Comparison of ENCODE assay signal across 18 cellular contexts in the genomic region with DNA sequence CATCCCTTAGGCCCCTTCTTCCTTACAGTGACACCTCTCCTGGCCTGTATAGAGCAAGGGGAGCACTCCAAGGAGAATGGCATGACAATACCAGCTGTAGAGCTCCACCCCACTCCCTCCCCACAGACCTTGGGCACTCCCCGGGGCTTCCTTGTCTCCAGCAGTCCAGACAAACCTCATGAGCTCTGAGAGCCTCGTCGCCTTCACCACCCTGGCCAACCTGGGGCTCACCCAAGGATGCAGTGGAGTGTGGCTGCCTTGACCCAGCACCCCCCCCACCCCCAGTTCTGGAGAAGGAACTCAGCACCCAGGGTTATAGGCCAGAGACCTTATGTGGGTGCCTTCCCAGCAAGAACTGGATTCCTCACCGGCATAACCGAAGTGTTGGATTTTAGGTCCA. TPM values are rescaled to one million over a fixed set of nuclear protein-coding genes. Genes with fewer than 3 reads are reported as not detected.
DNase-seq lines count a peak whose midpoint lies in the region; ATAC-seq and TF ChIP-seq lines count a peak whose summit lies in the region.
"Had no signal": no experiment of that assay in that cellular context is flagged by ENCODE, and none has a peak within 500 bp of the region (broad histone marks: within the 10 kb centered on the region; RNA-seq: fewer than 3 reads in every experiment).

No MANE protein-coding gene starts in this region.

- intact Hi-C loops in colonic mucosa (cut with DNase I), result no loop called here
- intact Hi-C loops in mucosa of descending colon (cut with DNase I, micrococcal nuclease), result no loop called here
- intact Hi-C loops in posterior vena cava (cut with DNase I), result no loop called here
- intact Hi-C loops in esophagus muscularis mucosa (cut with DNase I), result loop anchor here (10.0 kb wide), 1 partner anchor 102 kb away; no protein-coding TSS in a partner anchor

- TF ChIP-seq POLR2A in esophagus muscularis mucosa (IDR thresholded peaks at IDR 0.05; ENCODE audit: low read depth), result no peak

- ATAC-seq in mucosa of descending colon (no peak), HG03135 (IDR thresholded peaks at IDR 0.05; ENCODE audit: unreplicated experiment) (no peak)
- ATAC-seq: A549, GM23338 had no signal

- TF ChIP-seq CTCF in colonic mucosa (IDR thresholded peaks at IDR 0.05), result no peak
- TF ChIP-seq CTCF in mucosa of descending colon (IDR thresholded peaks at IDR 0.05), result no peak
- TF ChIP-seq CTCF in foreskin fibroblast (IDR thresholded peaks at IDR 0.05; ENCODE audit: low read depth, low read length), result no peak
- TF ChIP-seq CTCF in esophagus muscularis mucosa (IDR thresholded peaks at IDR 0.05), result no peak

- 86% methylated on average over 5 of the region's 5 CpGs for WGBS in esophagus muscularis mucosa

- H3K9ac ChIP-seq in colonic mucosa (ENCODE audit: low read depth in 2 of 2, low read length in 2 of 2), result no peak overlapping the region

- H3K4me3 ChIP-seq in colonic mucosa (no peak overlapping the region), mucosa of descending colon (no peak overlapping the region), foreskin fibroblast (ENCODE audit: low read depth in 1 of 2, low read length in 2 of 2) (no peak overlapping the region), esophagus muscularis mucosa (no peak overlapping the region)
- H3K4me3 ChIP-seq: A549, GM23338 had no signal

- H3K27ac ChIP-seq in colonic mucosa (no peak overlapping the region), esophagus muscularis mucosa (replicated peaks in 1 of 4) (no peak overlapping the region)
- H3K27ac ChIP-seq: A549, C4-2B had no signal

- H3K9me3 ChIP-seq in colonic mucosa (no peaks in the 10 kb centered on the region), mucosa of descending colon (no peaks in the 10 kb centered on the region), esophagus muscularis mucosa (no peaks in the 10 kb centered on the region)
- H3K9me3 ChIP-seq: A549, BE2C had no signal

- DNase-seq in D341Med (ENCODE audit: low spot score) (peak; percentile 8), colonic mucosa (peak; percentile 34), mucosa of descending colon (peak in 2 of 3 donors; percentile 24 to 44), posterior vena cava (ENCODE audit: low spot score) (peak; percentile 62), foreskin fibroblast (no peak), NCI-H1694 (lab: John Stamatoyannopoulos, UW) (no peak), esophagus muscularis mucosa (ENCODE audit: extremely low spot score) (no peak)
- DNase-seq: BE2C; CD4-positive, alpha-beta memory T cell; DMS153; DMS79 treated with DMSO at 0.1 percent for 48 hours; EL; H7 had no signal

- TF ChIP-seq EP300 in esophagus muscularis mucosa (IDR thresholded peaks at IDR 0.05), result no peak

- H3K27me3 ChIP-seq in colonic mucosa (no peaks in the 10 kb centered on the region), esophagus muscularis mucosa (no peaks in the 10 kb centered on the region)
- H3K27me3 ChIP-seq: BE2C had no signal

- H3K36me3 ChIP-seq in colonic mucosa, result no peaks in the 10 kb centered on the region
- no peaks in the 10 kb centered on the region for H3K36me3 ChIP-seq in mucosa of descending colon (ENCODE audit: low read depth)
- no peaks in the 10 kb centered on the region for H3K36me3 ChIP-seq in esophagus muscularis mucosa
- H3K36me3 ChIP-seq: BE2C had no signal

- H3K4me1 ChIP-seq in colonic mucosa, result peaks cover 4% of the 10 kb centered on the region
- peaks cover 12% of the 10 kb centered on the region for H3K4me1 ChIP-seq in mucosa of descending colon (ENCODE audit: low read depth)
- H3K4me1 ChIP-seq in esophagus muscularis mucosa, result peaks cover 0 to 8% (median 2%) of the 10 kb centered on the region in 4 donors
- H3K4me1 ChIP-seq: A549, BE2C had no signal

RNA-seq across cellular contexts. Expression of gene SLCO2A1, which starts 7.4 kb away (rescaled TPM):
- total RNA-seq in colonic mucosa (10 to 100 TPM; 26.3 to 34.8 TPM), mucosa of descending colon (10 to 100 TPM; 34.3 to 72.2 (median 67.7) TPM), posterior vena cava (100 to 1,000 TPM in 1 of 2 donors, 10 to 100 TPM in 1; 87.8 to 102 TPM), esophagus muscularis mucosa (10 to 100 TPM in 3 of 4 donors, 1 to 10 TPM in 1; 8.3 to 17.6 (median 13.8) TPM)
- total RNA-seq: CD4-positive, alpha-beta memory T cell; HT-29 had no signal

Comparison
In these comparisons a context has a peak if more than half of its experiments do, and no peak if none do; other contexts are left out.
1. DNase-seq: peak in D341Med (single experiment), colonic mucosa (single experiment), mucosa of descending colon (2 of 3) and posterior vena cava (single experiment); none in foreskin fibroblast (0 of 2), NCI-H1694 (single experiment) and esophagus muscularis mucosa (single experiment).